Comparison of ENCODE assay signal across 1 cellular context in genomic region chr3:126983653-126984390, GRCh38.
A peak's percentile ranks its signal among the peaks of the same experiment; 100 is the strongest.
TF ChIP-seq lines count a peak whose summit lies in the region.

No MANE protein-coding gene starts in this region.

TF ChIP-seq in HepG2, 621 proteins besides CTCF, POLR2A, EP300 and RAD21 (continued from another document and continues in another):
- TF ChIP-seq, protein P1, sequence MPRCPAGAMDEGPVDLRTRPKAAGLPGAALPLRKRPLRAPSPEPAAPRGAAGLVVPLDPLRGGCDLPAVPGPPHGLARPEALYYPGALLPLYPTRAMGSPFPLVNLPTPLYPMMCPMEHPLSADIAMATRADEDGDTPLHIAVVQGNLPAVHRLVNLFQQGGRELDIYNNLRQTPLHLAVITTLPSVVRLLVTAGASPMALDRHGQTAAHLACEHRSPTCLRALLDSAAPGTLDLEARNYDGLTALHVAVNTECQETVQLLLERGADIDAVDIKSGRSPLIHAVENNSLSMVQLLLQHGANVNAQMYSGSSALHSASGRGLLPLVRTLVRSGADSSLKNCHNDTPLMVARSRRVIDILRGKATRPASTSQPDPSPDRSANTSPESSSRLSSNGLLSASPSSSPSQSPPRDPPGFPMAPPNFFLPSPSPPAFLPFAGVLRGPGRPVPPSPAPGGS (CRISPR knock-in tag; IDR thresholded peaks at IDR 0.05), result peak; percentile 58; the same call in 1 of the 2 replicates
- TF ChIP-seq PCBP1 (IDR thresholded peaks at IDR 0.05; ENCODE audit: borderline replicate concordance, low read depth, low read length) (peak; percentile 65; the same call in 1 of the 2 replicates), TAF1 (CRISPR knock-in tag; IDR thresholded peaks at IDR 0.05) (0 out of 2 replicates have a peak, but pooled peaks have one; percentile 16), DZIP1 (CRISPR knock-in tag; IDR thresholded peaks at IDR 0.05) (no peak), GPN1 (CRISPR knock-in tag; IDR thresholded peaks at IDR 0.05; ENCODE audit: borderline replicate concordance) (no peak), ZFX (CRISPR knock-in tag; IDR thresholded peaks at IDR 0.05; ENCODE audit: low read depth) (peak; percentile 83), GABPB1 (CRISPR knock-in tag; IDR thresholded peaks at IDR 0.05) (peak; percentile 24; the same call in 1 of the 2 replicates), MYC (CRISPR knock-in tag; IDR thresholded peaks at IDR 0.05; ENCODE audit: borderline replicate concordance) (peak; percentile 16; the same call in 1 of the 2 replicates), RBFOX2 (IDR thresholded peaks at IDR 0.05; ENCODE audit: low read depth, low read length) (peak; percentile 42; the same call in 1 of the 2 replicates), TOPORS (CRISPR knock-in tag; IDR thresholded peaks at IDR 0.05) (no peak), AGO1 (IDR thresholded peaks at IDR 0.05; ENCODE audit: low read depth, low read length, poor library complexity, severe bottlenecking) (peak; percentile 32), PHF8 (CRISPR knock-in tag; IDR thresholded peaks at IDR 0.05) (peak; percentile 72), BHLHE40 (IDR thresholded peaks at IDR 0.05; ENCODE audit: low read length) (no peak), ZNF574 (CRISPR knock-in tag; IDR thresholded peaks at IDR 0.05) (peak; percentile 41), AGO2 (optimal IDR thresholded peaks at IDR 0.05; ENCODE audit: low read depth, low read length) (peak; percentile 48), RNF2 (conservative IDR thresholded peaks at IDR 0.05; ENCODE audit: low read depth) (peak; percentile 19; the same call in 1 of the 2 replicates), HMGXB4 (CRISPR knock-in tag; IDR thresholded peaks at IDR 0.05; ENCODE audit: borderline replicate concordance in 1 of 2, low read depth in 1 of 2) (peak in 1 of 2 experiments; percentile 48; a peak in 3 of 4 replicates), ZFP91 (CRISPR knock-in tag; IDR thresholded peaks at IDR 0.05; ENCODE audit: borderline replicate concordance) (peak; percentile 62; the same call in 1 of the 2 replicates), REXO4 (CRISPR knock-in tag; IDR thresholded peaks at IDR 0.05; ENCODE audit: borderline replicate concordance) (no peak), ZNF572 (CRISPR knock-in tag; IDR thresholded peaks at IDR 0.05) (no peak), RXRA (CRISPR knock-in tag; IDR thresholded peaks at IDR 0.05) (no peak), ZNF619 (CRISPR knock-in tag; IDR thresholded peaks at IDR 0.05) (no peak), ZNF496 (CRISPR knock-in tag; IDR thresholded peaks at IDR 0.05; ENCODE audit: insufficient replicate concordance) (no peak), NFE2L2 (IDR thresholded peaks at IDR 0.05; ENCODE audit: low read length) (no peak), SRY (CRISPR knock-in tag; IDR thresholded peaks at IDR 0.05) (no peak; the same call in 1 of the 2 replicates), ZNF563 (CRISPR knock-in tag; IDR thresholded peaks at IDR 0.05) (peak; percentile 74; the same call in 1 of the 2 replicates), ZNF629 (CRISPR knock-in tag; conservative IDR thresholded peaks at IDR 0.05) (no peak), TSC22D2 (CRISPR knock-in tag; IDR thresholded peaks at IDR 0.05; ENCODE audit: borderline replicate concordance) (no peak), MXD1 (CRISPR knock-in tag; IDR thresholded peaks at IDR 0.05) (0 out of 2 replicates have a peak, but pooled peaks have one; percentile 25), ZNF883 (CRISPR knock-in tag; IDR thresholded peaks at IDR 0.05; ENCODE audit: not compliant biosample characterization) (peak; percentile 53), HIVEP1 (CRISPR knock-in tag; IDR thresholded peaks at IDR 0.05) (0 out of 2 replicates have a peak, but pooled peaks have one; percentile 25)
- TF ChIP-seq, protein P2, sequence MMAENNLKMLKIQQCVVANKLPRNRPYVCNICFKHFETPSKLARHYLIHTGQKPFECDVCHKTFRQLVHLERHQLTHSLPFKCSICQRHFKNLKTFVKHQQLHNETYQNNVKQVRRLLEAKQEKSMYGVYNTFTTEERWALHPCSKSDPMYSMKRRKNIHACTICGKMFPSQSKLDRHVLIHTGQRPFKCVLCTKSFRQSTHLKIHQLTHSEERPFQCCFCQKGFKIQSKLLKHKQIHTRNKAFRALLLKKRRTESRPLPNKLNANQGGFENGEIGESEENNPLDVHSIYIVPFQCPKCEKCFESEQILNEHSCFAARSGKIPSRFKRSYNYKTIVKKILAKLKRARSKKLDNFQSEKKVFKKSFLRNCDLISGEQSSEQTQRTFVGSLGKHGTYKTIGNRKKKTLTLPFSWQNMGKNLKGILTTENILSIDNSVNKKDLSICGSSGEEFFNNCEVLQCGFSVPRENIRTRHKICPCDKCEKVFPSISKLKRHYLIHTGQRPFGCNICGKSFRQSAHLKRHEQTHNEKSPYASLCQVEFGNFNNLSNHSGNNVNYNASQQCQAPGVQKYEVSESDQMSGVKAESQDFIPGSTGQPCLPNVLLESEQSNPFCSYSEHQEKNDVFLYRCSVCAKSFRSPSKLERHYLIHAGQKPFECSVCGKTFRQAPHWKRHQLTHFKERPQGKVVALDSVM (CRISPR knock-in tag; IDR thresholded peaks at IDR 0.05), result peak; percentile 95
- TF ChIP-seq, protein P3, sequence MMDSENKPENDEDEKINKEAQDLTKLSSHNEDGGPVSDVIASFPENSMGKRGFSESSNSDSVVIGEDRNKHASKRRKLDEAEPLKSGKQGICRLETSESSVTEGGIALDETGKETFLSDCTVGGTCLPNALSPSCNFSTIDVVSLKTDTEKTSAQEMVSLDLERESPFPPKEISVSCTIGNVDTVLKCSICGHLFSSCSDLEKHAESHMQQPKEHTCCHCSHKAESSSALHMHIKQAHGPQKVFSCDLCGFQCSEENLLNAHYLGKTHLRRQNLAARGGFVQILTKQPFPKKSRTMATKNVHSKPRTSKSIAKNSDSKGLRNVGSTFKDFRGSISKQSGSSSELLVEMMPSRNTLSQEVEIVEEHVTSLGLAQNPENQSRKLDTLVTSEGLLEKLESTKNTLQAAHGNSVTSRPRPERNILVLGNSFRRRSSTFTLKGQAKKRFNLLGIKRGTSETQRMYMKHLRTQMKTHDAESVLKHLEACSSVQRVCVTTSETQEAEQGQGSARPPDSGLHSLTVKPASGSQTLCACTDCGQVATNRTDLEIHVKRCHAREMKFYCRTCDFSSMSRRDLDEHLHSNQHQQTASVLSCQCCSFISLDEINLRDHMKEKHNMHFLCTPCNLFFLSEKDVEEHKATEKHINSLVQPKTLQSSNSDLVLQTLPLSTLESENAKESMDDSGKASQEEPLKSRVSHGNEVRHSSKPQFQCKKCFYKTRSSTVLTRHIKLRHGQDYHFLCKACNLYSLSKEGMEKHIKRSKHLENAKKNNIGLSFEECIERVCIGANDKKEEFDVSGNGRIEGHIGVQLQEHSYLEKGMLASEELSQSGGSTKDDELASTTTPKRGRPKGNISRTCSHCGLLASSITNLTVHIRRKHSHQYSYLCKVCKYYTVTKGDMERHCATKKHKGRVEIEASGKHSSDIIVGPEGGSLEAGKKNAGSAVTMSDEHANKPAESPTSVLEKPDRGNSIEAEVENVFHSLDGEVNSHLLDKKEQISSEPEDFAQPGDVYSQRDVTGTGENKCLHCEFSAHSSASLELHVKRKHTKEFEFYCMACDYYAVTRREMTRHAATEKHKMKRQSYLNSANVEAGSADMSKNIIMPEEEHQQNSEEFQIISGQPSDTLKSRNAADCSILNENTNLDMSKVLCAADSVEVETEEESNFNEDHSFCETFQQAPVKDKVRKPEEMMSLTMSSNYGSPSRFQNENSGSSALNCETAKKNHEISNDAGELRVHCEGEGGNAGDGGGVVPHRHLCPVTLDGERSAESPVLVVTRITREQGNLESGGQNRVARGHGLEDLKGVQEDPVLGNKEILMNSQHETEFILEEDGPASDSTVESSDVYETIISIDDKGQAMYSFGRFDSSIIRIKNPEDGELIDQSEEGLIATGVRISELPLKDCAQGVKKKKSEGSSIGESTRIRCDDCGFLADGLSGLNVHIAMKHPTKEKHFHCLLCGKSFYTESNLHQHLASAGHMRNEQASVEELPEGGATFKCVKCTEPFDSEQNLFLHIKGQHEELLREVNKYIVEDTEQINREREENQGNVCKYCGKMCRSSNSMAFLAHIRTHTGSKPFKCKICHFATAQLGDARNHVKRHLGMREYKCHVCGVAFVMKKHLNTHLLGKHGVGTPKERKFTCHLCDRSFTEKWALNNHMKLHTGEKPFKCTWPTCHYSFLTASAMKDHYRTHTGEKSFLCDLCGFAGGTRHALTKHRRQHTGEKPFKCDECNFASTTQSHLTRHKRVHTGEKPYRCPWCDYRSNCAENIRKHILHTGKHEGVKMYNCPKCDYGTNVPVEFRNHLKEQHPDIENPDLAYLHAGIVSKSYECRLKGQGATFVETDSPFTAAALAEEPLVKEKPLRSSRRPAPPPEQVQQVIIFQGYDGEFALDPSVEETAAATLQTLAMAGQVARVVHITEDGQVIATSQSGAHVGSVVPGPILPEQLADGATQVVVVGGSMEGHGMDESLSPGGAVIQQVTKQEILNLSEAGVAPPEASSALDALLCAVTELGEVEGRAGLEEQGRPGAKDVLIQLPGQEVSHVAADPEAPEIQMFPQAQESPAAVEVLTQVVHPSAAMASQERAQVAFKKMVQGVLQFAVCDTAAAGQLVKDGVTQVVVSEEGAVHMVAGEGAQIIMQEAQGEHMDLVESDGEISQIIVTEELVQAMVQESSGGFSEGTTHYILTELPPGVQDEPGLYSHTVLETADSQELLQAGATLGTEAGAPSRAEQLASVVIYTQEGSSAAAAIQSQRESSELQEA (CRISPR knock-in tag; IDR thresholded peaks at IDR 0.05; ENCODE audit: not compliant biosample characterization), result peak; percentile 61
